18 cellular contexts compared by ENCODE assay signal in the genomic region with DNA sequence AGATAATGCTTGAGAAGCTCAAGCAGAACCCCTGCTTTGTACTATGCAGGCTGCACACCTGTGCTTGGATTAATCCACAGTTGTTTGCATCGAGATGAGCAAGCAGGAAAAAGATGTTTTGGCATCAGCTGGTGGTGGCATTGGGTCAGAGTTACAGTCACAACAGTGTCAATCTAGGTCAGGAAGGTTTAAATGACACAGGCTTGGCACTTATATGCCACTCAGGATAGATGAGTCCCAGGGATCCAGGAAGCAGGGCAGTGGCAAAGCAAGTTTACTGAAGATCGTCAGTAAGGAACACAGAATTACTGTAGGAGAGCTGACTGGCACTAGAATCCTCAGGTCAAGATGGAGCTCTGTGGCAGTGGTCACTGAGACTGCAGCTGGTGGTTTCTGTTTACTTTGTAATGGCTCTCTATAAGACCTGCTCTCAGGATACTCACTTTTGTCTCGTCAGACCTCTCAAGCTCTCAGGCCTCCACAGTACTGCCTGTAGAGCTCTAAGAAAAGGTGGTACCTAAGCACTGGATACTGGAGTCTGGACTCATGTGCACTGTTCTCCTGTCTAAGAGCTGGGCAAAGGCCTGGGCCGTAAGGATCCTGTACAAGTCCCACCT.
A peak's percentile ranks its signal among the peaks of the same experiment; 100 is the strongest.
DNase-seq lines count a peak whose midpoint lies in the region; ATAC-seq and TF ChIP-seq lines count a peak whose summit lies in the region.
"Had no signal": no experiment of that assay in that cellular context is flagged by ENCODE, and none has a peak within 500 bp of the region (broad histone marks: within the 10 kb centered on the region; RNA-seq: fewer than 3 reads in every experiment).

No MANE protein-coding gene starts in this region.

- TF ChIP-seq CTCF in MM.1S (IDR thresholded peaks at IDR 0.05; ENCODE audit: low read length): no peak

- no peak overlapping the region for H3K4me3 Mint-ChIP-seq in stimulated activated memory B cell treated with anti-CD40 and anti-IgM and Interleukin-4, amounts not matched to agents 10 μg/mL and 1 μg/mL and 100 μg/mL, for 72 hours
- H3K4me3 Mint-ChIP-seq: CD8-positive, alpha-beta memory T cell had no signal

- H3K79me2 ChIP-seq in MM.1S (ENCODE audit: low read length): no peaks in the 10 kb centered on the region
- H3K79me2 ChIP-seq in mesendoderm (ENCODE audit: control insufficient read depth, insufficient read depth, low read length): no peaks in the 10 kb centered on the region

- no peak overlapping the region for H4K5ac ChIP-seq in mesendoderm (ENCODE audit: low read length)

- H3K9me3 ChIP-seq in MM.1S (replicated peaks; ENCODE audit: insufficient read depth, low read length): no peaks in the 10 kb centered on the region
- H3K9me3 ChIP-seq: BLaER1 treated with 17β-estradiol and CSF1 and Interleukin-3, amounts not matched to agents 10 nM and 100 nM; SJCRH30 had no signal

- no peak overlapping the region for H3K56ac ChIP-seq in mesendoderm (ENCODE audit: low read length)

- H3F3A ChIP-seq in MM.1S (ENCODE audit: insufficient read depth, low read length): peaks cover 10% of the 10 kb centered on the region; the same call in 1 of the 2 replicates

- H2BK5ac ChIP-seq in mesendoderm (ENCODE audit: low read length): no peak overlapping the region

- H3K23ac ChIP-seq in mesendoderm (ENCODE audit: low read length): no peak overlapping the region

- no peaks in the 10 kb centered on the region for H3K9me2 ChIP-seq in MM.1S (replicated peaks; ENCODE audit: insufficient read depth, low read length)

- no peaks in the 10 kb centered on the region for H3K79me1 ChIP-seq in mesendoderm (ENCODE audit: low read length)

- no peak overlapping the region for H2AK5ac ChIP-seq in mesendoderm (ENCODE audit: low read length)

- H3K27ac ChIP-seq in MM.1S (ENCODE audit: low read length) (peak overlapping the region; percentile 63; the same call in 1 of the 2 replicates), mesendoderm (ENCODE audit: low read depth, low read length) (no peak overlapping the region)
- H3K27ac ChIP-seq: BLaER1 treated with 17β-estradiol and CSF1 and Interleukin-3, amounts not matched to agents 10 nM and 100 nM; SJCRH30 had no signal

- no peaks in the 10 kb centered on the region for H3K9me3 Mint-ChIP-seq in stimulated activated memory B cell treated with anti-CD40 and anti-IgM and Interleukin-4, amounts not matched to agents 10 μg/mL and 1 μg/mL and 100 μg/mL, for 72 hours

- H3K9ac ChIP-seq in MM.1S (ENCODE audit: low read length) (no peak overlapping the region), mesendoderm (ENCODE audit: low read length) (no peak overlapping the region)
- H3K9ac ChIP-seq: BLaER1 treated with 17β-estradiol and CSF1 and Interleukin-3, amounts not matched to agents 10 nM and 100 nM had no signal

- peak; percentile 44 for ATAC-seq in stimulated activated memory B cell treated with anti-CD40 and anti-IgM and Interleukin-4, amounts not matched to agents 10 μg/mL and 1 μg/mL and 100 μg/mL, for 72 hours
- ATAC-seq: PC-3 had no signal

- H3K27ac Mint-ChIP-seq in stimulated activated memory B cell treated with anti-CD40 and anti-IgM and Interleukin-4, amounts not matched to agents 10 μg/mL and 1 μg/mL and 100 μg/mL, for 72 hours: no peak overlapping the region
- H3K27ac Mint-ChIP-seq: CD8-positive, alpha-beta memory T cell had no signal

- no peak overlapping the region for H3K4me3 ChIP-seq in MM.1S (ENCODE audit: low read length)
- no peak overlapping the region for H3K4me3 ChIP-seq in mesendoderm (ENCODE audit: low read length)
- H3K4me3 ChIP-seq: BLaER1 treated with 17β-estradiol and CSF1 and Interleukin-3, amounts not matched to agents 10 nM and 100 nM; SJCRH30 had no signal

- H3K36me3 Mint-ChIP-seq in stimulated activated memory B cell treated with anti-CD40 and anti-IgM and Interleukin-4, amounts not matched to agents 10 μg/mL and 1 μg/mL and 100 μg/mL, for 72 hours: no peaks in the 10 kb centered on the region
- H3K36me3 Mint-ChIP-seq: CD8-positive, alpha-beta memory T cell had no signal

- H3K4ac ChIP-seq in mesendoderm (ENCODE audit: low read depth, low read length): no peak overlapping the region

- no peaks in the 10 kb centered on the region for H4K20me1 ChIP-seq in MM.1S (ENCODE audit: insufficient read depth, low read length)
- H4K20me1 ChIP-seq: BLaER1 treated with 17β-estradiol and CSF1 and Interleukin-3, amounts not matched to agents 10 nM and 100 nM had no signal

- peak overlapping the region; percentile 49 for H3K4me2 ChIP-seq in MM.1S (ENCODE audit: low read depth, low read length)
- no peak overlapping the region for H3K4me2 ChIP-seq in mesendoderm (ENCODE audit: low read length)
- H3K4me2 ChIP-seq: BLaER1 treated with 17β-estradiol and CSF1 and Interleukin-3, amounts not matched to agents 10 nM and 100 nM had no signal

- peak overlapping the region; percentile 40 for H2AFZ ChIP-seq in MM.1S (ENCODE audit: low read length)

- no peaks in the 10 kb centered on the region for H3K4me1 Mint-ChIP-seq in stimulated activated memory B cell treated with anti-CD40 and anti-IgM and Interleukin-4, amounts not matched to agents 10 μg/mL and 1 μg/mL and 100 μg/mL, for 72 hours
- H3K4me1 Mint-ChIP-seq: CD8-positive, alpha-beta memory T cell had no signal

- H3K27me3 ChIP-seq in MM.1S (replicated peaks; ENCODE audit: insufficient read depth, low read length) (no peaks in the 10 kb centered on the region), mesendoderm (ENCODE audit: insufficient read depth, low read length, poor library complexity) (no peaks in the 10 kb centered on the region)
- H3K27me3 ChIP-seq: BLaER1 treated with 17β-estradiol and CSF1 and Interleukin-3, amounts not matched to agents 10 nM and 100 nM; SJCRH30 had no signal

- H3K36me3 ChIP-seq in MM.1S (replicated peaks; ENCODE audit: insufficient read depth, low read length) (no peaks in the 10 kb centered on the region), mesendoderm (ENCODE audit: control insufficient read depth, insufficient read depth, low read length) (no peaks in the 10 kb centered on the region)
- H3K36me3 ChIP-seq: BLaER1 treated with 17β-estradiol and CSF1 and Interleukin-3, amounts not matched to agents 10 nM and 100 nM; SJCRH30 had no signal

- no peaks in the 10 kb centered on the region for H3K27me3 Mint-ChIP-seq in stimulated activated memory B cell treated with anti-CD40 and anti-IgM and Interleukin-4, amounts not matched to agents 10 μg/mL and 1 μg/mL and 100 μg/mL, for 72 hours
- H3K27me3 Mint-ChIP-seq: CD8-positive, alpha-beta memory T cell had no signal

- WGBS in mesendoderm (ENCODE audit: extremely low coverage, insufficient coverage, low lambda C conversion rate): no CpG with 5 or more reads among the region's 4 CpGs

- no peak overlapping the region for H4K8ac ChIP-seq in mesendoderm (ENCODE audit: low read depth, low read length)

- no peak overlapping the region for H2BK120ac ChIP-seq in mesendoderm (ENCODE audit: low read depth, low read length)

- DNase-seq in NCI-H748 (lab: John Stamatoyannopoulos, UW; ENCODE audit: unreplicated experiment) (peak; percentile 36), NCI-H748 treated with DMSO at 0.1 percent for 48 hours (lab: John Stamatoyannopoulos, UW) (no peak), MM.1S (peak; percentile 76), SHP77 treated with DMSO at 0.1 percent for 48 hours (lab: John Stamatoyannopoulos, UW) (peak; percentile 50), NCI-H1092 treated with DMSO at 0.1 percent for 48 hours (lab: John Stamatoyannopoulos, UW) (no peak), mesendoderm (no peak)
- no peak for DNase-seq in activated naive CD4-positive, alpha-beta T cell treated with Interleukin-2 at 50 U/mL for 16 hours
- DNase-seq: CD8-positive, alpha-beta memory T cell; DND-41; MV-4-11; NCI-H1436; NCI-H345; NCI-H526 treated with DMSO at 0.1 percent for 48 hours; PC-3; SJCRH30; T1000 had no signal

- no peak overlapping the region for H2BK15ac ChIP-seq in mesendoderm (replicated peaks; ENCODE audit: low read depth)

- no peak overlapping the region for H3K18ac ChIP-seq in mesendoderm (ENCODE audit: low read length)

- peaks cover 21% of the 10 kb centered on the region for H3K4me1 ChIP-seq in MM.1S (ENCODE audit: low read length)
- no peaks in the 10 kb centered on the region for H3K4me1 ChIP-seq in mesendoderm (ENCODE audit: control insufficient read depth, low read depth, low read length)
- H3K4me1 ChIP-seq: BLaER1 treated with 17β-estradiol and CSF1 and Interleukin-3, amounts not matched to agents 10 nM and 100 nM; SJCRH30 had no signal

Comparison
In these comparisons a context has a peak if more than half of its experiments do, and no peak if none do; other contexts are left out.
1. DNase-seq: peak in NCI-H748 (single experiment), MM.1S (single experiment) and SHP77 treated with DMSO at 0.1 percent for 48 hours (single experiment); none in NCI-H748 treated with DMSO at 0.1 percent for 48 hours (single experiment), activated naive CD4-positive, alpha-beta T cell treated with Interleukin-2 at 50 U/mL for 16 hours (single experiment), NCI-H1092 treated with DMSO at 0.1 percent for 48 hours (single experiment) and mesendoderm (single experiment).